Comparison of ENCODE assay signal across 1 cellular context in genomic region chr5:149688406-149688805, GRCh38.
TF ChIP-seq lines count a peak whose summit lies in the region.

No MANE protein-coding gene starts in this region.

TF ChIP-seq in K562, 482 proteins besides CTCF, POLR2A, EP300 and RAD21 (continued from another document):
- TF ChIP-seq ETS1 (conservative IDR thresholded peaks at IDR 0.05; ENCODE audit: control insufficient read depth, low read depth, low read length), result no peak
- TF ChIP-seq ZBTB5 (IDR thresholded peaks at IDR 0.05), result no peak
- no peak for TF ChIP-seq BACH1 (tag; IDR thresholded peaks at IDR 0.05)
- TF ChIP-seq KDM1A (IDR thresholded peaks at IDR 0.05), result peak; percentile 64 to 68; a peak in 3 of 4 replicates
- peak; percentile 15 for TF ChIP-seq RBM25 (IDR thresholded peaks at IDR 0.05; ENCODE audit: low read depth, low read length, severe bottlenecking)
- no peak for TF ChIP-seq NR0B1 (IDR thresholded peaks at IDR 0.05; ENCODE audit: partially characterized antibody)
- TF ChIP-seq TEAD4 (IDR thresholded peaks at IDR 0.05; ENCODE audit: low read length), result no peak
- no peak for TF ChIP-seq TEAD4 (CRISPR knock-in tag; IDR thresholded peaks at IDR 0.05; ENCODE audit: borderline replicate concordance)
- no peak for TF ChIP-seq GATAD2B (IDR thresholded peaks at IDR 0.05; ENCODE audit: borderline replicate concordance)
- no peak for TF ChIP-seq ZKSCAN1 (IDR thresholded peaks at IDR 0.05; ENCODE audit: low read depth, low read length)
- TF ChIP-seq CREM (IDR thresholded peaks at IDR 0.05; ENCODE audit: low read depth), result no peak
- no peak for TF ChIP-seq IRF9 (tag; IDR thresholded peaks at IDR 0.05)
- no peak for TF ChIP-seq GABPA (tag; conservative IDR thresholded peaks at IDR 0.05; ENCODE audit: low read depth)
